Comparison of ENCODE assay signal across 8 cellular contexts in genomic region chr7:39948375-39948774, GRCh38. TPM values are rescaled to one million over a fixed set of nuclear protein-coding genes. Genes with fewer than 3 reads are reported as not detected.
DNase-seq lines count a peak whose midpoint lies in the region; ATAC-seq, FAIRE-seq and TF ChIP-seq lines count a peak whose summit lies in the region.

No MANE protein-coding gene starts in this region.

- peak overlapping the region; percentile 92 for H3K4me2 ChIP-seq in keratinocyte (ENCODE audit: control insufficient read depth, extremely low read depth, insufficient read depth, low read depth, low read length)

- H2AFZ ChIP-seq in keratinocyte (ENCODE audit: control insufficient read depth, low read length), result peak overlapping the region; percentile 87

- peaks cover 6% of the 10 kb centered on the region for H3K27me3 Mint-ChIP-seq in activated naive CD8-positive, alpha-beta T cell treated with anti-CD3 and anti-CD28 coated beads for 36 hours

- CTCF ChIA-PET in A673 (lab: Charles Lee), result interaction anchor here (0.8 kb wide), 1 partner anchor 104 kb away, joined by 3 read pairs; no protein-coding TSS in a partner anchor

- H3K4me3 Mint-ChIP-seq in activated naive CD8-positive, alpha-beta T cell treated with anti-CD3 and anti-CD28 coated beads for 36 hours, result peak overlapping the region; percentile 100

- H3K9me1 ChIP-seq in keratinocyte (ENCODE audit: control insufficient read depth, extremely low read depth, insufficient read depth, low read length), result no peaks in the 10 kb centered on the region

- TF ChIP-seq CTCF in A673 (conservative IDR thresholded peaks at IDR 0.05; ENCODE audit: low read depth, low read length) (no peak), HL-60 (IDR thresholded peaks at IDR 0.05; ENCODE audit: insufficient read depth, low read length) (no peak), keratinocyte (optimal IDR thresholded peaks at IDR 0.05 in 1 of 3, IDR thresholded peaks at IDR 0.05 in 1 of 3, conservative IDR thresholded peaks at IDR 0.05 in 1 of 3; ENCODE audit: extremely low read depth in 1 of 3, insufficient read depth in 2 of 3, low read length in 3 of 3) (no peak), suprapubic skin (IDR thresholded peaks at IDR 0.05) (no peak)

- H3K79me2 ChIP-seq in keratinocyte (ENCODE audit: control insufficient read depth, insufficient read depth, low read length), result peaks cover 31% of the 10 kb centered on the region

- DNase-seq in A673 (ENCODE audit: low spot score) (peak; percentile 10), HL-60 (ENCODE audit: low read depth in 1 of 2, low spot score in 1 of 2) (peak in 1 of 2 experiments; percentile 8), keratinocyte (ENCODE audit: low read depth, low spot score) (no peak), suprapubic skin (ENCODE audit: low spot score in 2 of 2) (no peak)
- no peak for DNase-seq in activated naive CD8-positive, alpha-beta T cell treated with anti-CD3 and anti-CD28 coated beads for 36 hours

- no peak for TF ChIP-seq POLR2A in suprapubic skin (IDR thresholded peaks at IDR 0.05)

- peaks cover 15% of the 10 kb centered on the region for H3K36me3 Mint-ChIP-seq in activated naive CD8-positive, alpha-beta T cell treated with anti-CD3 and anti-CD28 coated beads for 36 hours

- no TSS peak for BruUV-seq in A673 (replicated peaks; lab: Mats Ljungman, UMichigan)

- POLR2A ChIA-PET in A673 (lab: Charles Lee; ENCODE audit: low non-redundant PET), result interaction anchor here (0.6 kb wide), 1 partner anchor 214 kb away, joined by 5 read pairs; no protein-coding TSS in a partner anchor

- WGBS in suprapubic skin, result 37% methylated on average over 5 of the region's 8 CpGs

- no peaks in the 10 kb centered on the region for H3K9me3 ChIP-seq in A673 (ENCODE audit: low read depth, low read length, poor library complexity, severe bottlenecking)
- no peaks in the 10 kb centered on the region for H3K9me3 ChIP-seq in keratinocyte (ENCODE audit: control insufficient read depth, low read depth, low read length)
- no peaks in the 10 kb centered on the region for H3K9me3 ChIP-seq in suprapubic skin

- dilution Hi-C loops in keratinocyte (cut with MboI; ENCODE audit: extremely low pct_ligation_motif_present, low sequenced_read_pairs), result no loop called here

- peak overlapping the region; percentile 96 for H3K4me3 ChIP-seq in A673 (ENCODE audit: low read depth, low read length, poor library complexity, severe bottlenecking)
- H3K4me3 ChIP-seq in HL-60 (replicated peaks; ENCODE audit: insufficient read depth, low read length), result peak overlapping the region; percentile 50
- peak overlapping the region; percentile 83 to 96 (median 86) for H3K4me3 ChIP-seq in keratinocyte (ENCODE audit: control insufficient read depth in 2 of 3, extremely low read depth in 1 of 3, insufficient read depth in 2 of 3, low read depth in 1 of 3, low read length in 3 of 3)
- peak overlapping the region; percentile 92 for H3K4me3 ChIP-seq in suprapubic skin

- H3K4me1 ChIP-seq in A673 (ENCODE audit: insufficient read depth, low read length, poor library complexity, severe bottlenecking) (peaks cover 9% of the 10 kb centered on the region), keratinocyte (ENCODE audit: control insufficient read depth, extremely low read depth, insufficient read depth, low read length) (peaks cover 6% of the 10 kb centered on the region), suprapubic skin (peaks cover 25% of the 10 kb centered on the region)

- no peaks in the 10 kb centered on the region for H3K27me3 ChIP-seq in A673 (replicated peaks; ENCODE audit: insufficient read depth, low read depth, low read length, poor library complexity)
- H3K27me3 ChIP-seq in HL-60 (ENCODE audit: insufficient read depth, poor library complexity, severe bottlenecking), result no peaks in the 10 kb centered on the region
- H3K27me3 ChIP-seq in keratinocyte (ENCODE audit: control insufficient read depth, extremely low read depth, insufficient read depth, low read length), result no peaks in the 10 kb centered on the region
- no peaks in the 10 kb centered on the region for H3K27me3 ChIP-seq in suprapubic skin

- ATAC-seq in HG03025 (IDR thresholded peaks at IDR 0.05; ENCODE audit: low FRiP score, unreplicated experiment) (no peak), HG03571 (IDR thresholded peaks at IDR 0.05; ENCODE audit: unreplicated experiment) (no peak), HG03565 (IDR thresholded peaks at IDR 0.05; ENCODE audit: unreplicated experiment) (no peak)

- peaks cover 18% of the 10 kb centered on the region for H3K4me1 Mint-ChIP-seq in activated naive CD8-positive, alpha-beta T cell treated with anti-CD3 and anti-CD28 coated beads for 36 hours

- intact Hi-C loops in A673 (cut with micrococcal nuclease; ENCODE audit: unreplicated experiment), result no loop called here

- peak overlapping the region; percentile 96 for H3K9ac ChIP-seq in keratinocyte (ENCODE audit: control insufficient read depth, extremely low read depth, insufficient read depth, low read length)

- H3K27ac ChIP-seq in A673 (ENCODE audit: low read depth, low read length, poor library complexity, severe bottlenecking) (peak overlapping the region; percentile 98), HL-60 (replicated peaks) (peak overlapping the region; percentile 99), keratinocyte (ENCODE audit: control insufficient read depth, insufficient read depth, low read length) (peak overlapping the region; percentile 97), suprapubic skin (peak overlapping the region; percentile 100)

- peak overlapping the region; percentile 100 for H3K27ac Mint-ChIP-seq in activated naive CD8-positive, alpha-beta T cell treated with anti-CD3 and anti-CD28 coated beads for 36 hours

- no peak for FAIRE-seq in keratinocyte (lab: Jason Lieb, UNC)

- no peaks in the 10 kb centered on the region for H4K20me1 ChIP-seq in keratinocyte (ENCODE audit: control insufficient read depth, extremely low read depth, insufficient read depth, low read length)

- no peaks in the 10 kb centered on the region for H3K9me3 Mint-ChIP-seq in activated naive CD8-positive, alpha-beta T cell treated with anti-CD3 and anti-CD28 coated beads for 36 hours

- H3K36me3 ChIP-seq in A673 (ENCODE audit: insufficient read depth, low read length, poor library complexity, severe bottlenecking) (no peaks in the 10 kb centered on the region), keratinocyte (ENCODE audit: control insufficient read depth in 2 of 2, extremely low read depth in 1 of 2, insufficient read depth in 2 of 2, low read length in 2 of 2) (no peaks in the 10 kb centered on the region), suprapubic skin (no peaks in the 10 kb centered on the region)

- no peak for TF ChIP-seq EP300 in suprapubic skin (IDR thresholded peaks at IDR 0.05)

RNA-seq across cellular contexts. Expression of gene CDK13, which starts 1.7 kb away (rescaled TPM):
- total RNA-seq in A673 (2021), result 54.2 and 56.6 TPM in 2 replicates
- 10 to 100 TPM; 31.0 to 31.1 TPM for total RNA-seq in activated naive CD8-positive, alpha-beta T cell treated with anti-CD3 and anti-CD28 coated beads for 36 hours
- 22.0 to 30.7 TPM (median 25.4 TPM) in 3 replicates for polyA plus RNA-seq in keratinocyte
- polyA plus RNA-seq in keratinocyte (2011; ENCODE audit: low read depth), result 28.9 TPM
- polyA plus RNA-seq in keratinocyte (2011; cell fraction: cytosol; rRNA removed), result 11.7 and 23.7 TPM in 2 replicates
- 49.2 and 52.8 TPM in 2 replicates for polyA plus RNA-seq in keratinocyte (2011; cell fraction: nucleus; rRNA removed)
- polyA plus RNA-seq in keratinocyte (2012; ENCODE audit: low replicate concordance), result 20.8 and 23.7 TPM in 2 replicates
- polyA minus RNA-seq in keratinocyte, result 27.6 to 74.1 TPM (median 50.2 TPM) in 3 replicates
- 19.4 TPM for polyA minus RNA-seq in keratinocyte (2011; cell fraction: cytosol; rRNA and poly(A)+ RNA removed)
- polyA minus RNA-seq in keratinocyte (2011; cell fraction: nucleus; rRNA and poly(A)+ RNA removed), result 42.1 and 77.6 TPM in 2 replicates
- 100 to 1,000 TPM in 1 of 4 donors, 10 to 100 TPM in 3; 47.1 to 123 (median 75.5) TPM for total RNA-seq in suprapubic skin
